Comparison of ENCODE assay signal across 15 cellular contexts in genomic region chr9:114240647-114241558, GRCh38.
A peak's percentile ranks its signal among the peaks of the same experiment; 100 is the strongest.
DNase-seq lines count a peak whose midpoint lies in the region; ATAC-seq, FAIRE-seq and TF ChIP-seq lines count a peak whose summit lies in the region.
"Had no signal": no experiment of that assay in that cellular context is flagged by ENCODE, and none has a peak within 500 bp of the region (broad histone marks: within the 10 kb centered on the region; RNA-seq: fewer than 3 reads in every experiment).

No MANE protein-coding gene starts in this region.

- H3K36me3 ChIP-seq in HepG2 (replicated peaks in 1 of 2; ENCODE audit: control insufficient read depth in 1 of 2, insufficient read depth in 2 of 2, low read length in 2 of 2) = peaks cover 46 to 81% of the 10 kb centered on the region in 2 experiments
- peaks cover 0 to 5% (median 0%) of the 10 kb centered on the region in 4 donors for H3K36me3 ChIP-seq in right lobe of liver
- no peaks in the 10 kb centered on the region for H3K36me3 ChIP-seq in K562 (ENCODE audit: control insufficient read depth, insufficient read depth, low read length)

- ATAC-seq in HepG2 (no peak), right lobe of liver (no peak), K562 (peak; percentile 51)
- ATAC-seq in stimulated activated memory B cell treated with anti-CD40 and anti-IgM and Interleukin-4, amounts not matched to agents 10 μg/mL and 1 μg/mL and 100 μg/mL, for 72 hours = peak; percentile 14
- ATAC-seq: GM23338 had no signal

- no peak overlapping the region for H3K4me3 ChIP-seq in HepG2 (replicated peaks in 1 of 3; ENCODE audit: insufficient read depth in 1 of 3, low read depth in 2 of 3, low read length in 3 of 3)
- no peak overlapping the region for H3K4me3 ChIP-seq in right lobe of liver
- no peak overlapping the region for H3K4me3 ChIP-seq in K562
- H3K4me3 ChIP-seq: BLaER1, GM23338 had no signal

- H3K27me3 ChIP-seq in HepG2 (ENCODE audit: control insufficient read depth in 1 of 2, insufficient read depth in 2 of 2, low read length in 2 of 2) (no peaks in the 10 kb centered on the region), right lobe of liver (no peaks in the 10 kb centered on the region), K562 (ENCODE audit: control insufficient read depth in 2 of 2, insufficient read depth in 2 of 2, low read length in 2 of 2) (peaks cover 19 to 34% of the 10 kb centered on the region in 2 experiments; a peak in 4 of 5 replicates)
- H3K27me3 ChIP-seq: BLaER1 had no signal

- WGBS in HepG2 (ENCODE audit: low lambda C conversion rate) = 98% methylated on average over 15 of the region's 21 CpGs
- 93% methylated on average over 5 of the region's 21 CpGs for WGBS in right lobe of liver (ENCODE audit: insufficient coverage, low coverage, low lambda C conversion rate, missing lambda C conversion rate)
- 23% methylated on average over 20 of the region's 21 CpGs for WGBS in K562 (ENCODE audit: insufficient coverage, low coverage, missing lambda C conversion rate)

- TF ChIP-seq EP300 in HepG2 (IDR thresholded peaks at IDR 0.05; ENCODE audit: low read depth in 2 of 2, low read length in 2 of 2) (no peak), HepG2 (CRISPR knock-in tag; IDR thresholded peaks at IDR 0.05; ENCODE audit: borderline replicate concordance) (no peak), K562 (IDR thresholded peaks at IDR 0.05; ENCODE audit: low read length) (no peak)

- BruUV-seq in HepG2 (replicated peaks; lab: Mats Ljungman, UMichigan) = no TSS peak
- BruUV-seq in K562 (replicated peaks; lab: Mats Ljungman, UMichigan) = no TSS peak

- H3K9me3 ChIP-seq in HepG2 (ENCODE audit: low read length) (no peaks in the 10 kb centered on the region), right lobe of liver (no peaks in the 10 kb centered on the region), K562 (replicated peaks; ENCODE audit: control insufficient read depth, insufficient read depth, low read depth, low read length) (no peaks in the 10 kb centered on the region)
- H3K9me3 ChIP-seq: BLaER1 had no signal

- no peaks in the 10 kb centered on the region for H3K4me1 Mint-ChIP-seq in stimulated activated memory B cell treated with anti-CD40 and anti-IgM and Interleukin-4, amounts not matched to agents 10 μg/mL and 1 μg/mL and 100 μg/mL, for 72 hours
- H3K4me1 Mint-ChIP-seq: CD8-positive, alpha-beta memory T cell had no signal

- H3K4me1 ChIP-seq in HepG2 (ENCODE audit: insufficient read depth, low read length) (no peaks in the 10 kb centered on the region), right lobe of liver (peaks cover 0 to 16% (median 5%) of the 10 kb centered on the region in 4 donors), K562 (replicated peaks in 1 of 2; ENCODE audit: control insufficient read depth in 2 of 2, insufficient read depth in 2 of 2, low read length in 2 of 2) (peaks cover 3 to 4% of the 10 kb centered on the region in 2 experiments; a peak in 2 of 5 replicates)
- H3K4me1 ChIP-seq: BLaER1 had no signal

- intact Hi-C loops in HepG2 (cut with micrococcal nuclease; ENCODE audit: unreplicated experiment) = no loop called here
- intact Hi-C loops in right lobe of liver (cut with DNase I) = loop anchor here in 1 of 2 donors (10.0 kb wide), 1 partner anchor 86 kb away; the partner anchor contains the start of gene COL27A1
- intact Hi-C loops in K562 (cut with micrococcal nuclease) = no loop called here

- H3K9ac ChIP-seq in HepG2 (ENCODE audit: insufficient read depth, low read depth, low read length) (no peak overlapping the region), K562 (ENCODE audit: insufficient read depth in 1 of 2, low read depth in 2 of 2, low read length in 2 of 2) (no peak overlapping the region; a peak in 1 of 4 replicates)
- H3K9ac ChIP-seq: BLaER1 had no signal

- CTCF ChIA-PET in HepG2 (lab: Yijun Ruan, JAX; ENCODE audit: low intra/inter-chr PET ratio, low total read pairs) = no interaction called here
- CTCF ChIA-PET in K562 (lab: Yijun Ruan, JAX; ENCODE audit: low intra/inter-chr PET ratio) = no interaction called here

- no peak for TF ChIP-seq POLR2A in HepG2 (IDR thresholded peaks at IDR 0.05; ENCODE audit: insufficient read depth in 1 of 2, low read depth in 2 of 2, low read length in 2 of 2)
- TF ChIP-seq POLR2A in right lobe of liver (IDR thresholded peaks at IDR 0.05) = no peak
- TF ChIP-seq POLR2A in K562 (conservative IDR thresholded peaks at IDR 0.05) = no peak

- H2AFZ ChIP-seq in HepG2 (ENCODE audit: low read length) (no peak overlapping the region), K562 (ENCODE audit: low read depth, low read length) (no peak overlapping the region)
- H2AFZ ChIP-seq: GM23338 had no signal

- DNase-seq in HepG2 (ENCODE audit: low spot score) = no peak
- DNase-seq in right lobe of liver = no peak
- DNase-seq in NAMALWA (ENCODE audit: low spot score) = peak; percentile 26
- peak in 1 of 4 experiments; percentile 16 for DNase-seq in K562 (ENCODE audit: extremely low read depth in 1 of 4, low spot score in 3 of 4)
- no peak for DNase-seq in GM19238 (ENCODE audit: insufficient read length, low spot score)
- no peak for DNase-seq in AG20443 (ENCODE audit: low spot score)
- DNase-seq: CD8-positive, alpha-beta memory T cell; GF-D8; KBM-7; NCI-H1092 treated with DMSO at 0.1 percent for 48 hours; NCI-H524 had no signal

- H3K9me3 Mint-ChIP-seq in stimulated activated memory B cell treated with anti-CD40 and anti-IgM and Interleukin-4, amounts not matched to agents 10 μg/mL and 1 μg/mL and 100 μg/mL, for 72 hours = no peaks in the 10 kb centered on the region
- H3K9me3 Mint-ChIP-seq: CD8-positive, alpha-beta memory T cell; GM23338 had no signal

- no peaks in the 10 kb centered on the region for H3K36me3 Mint-ChIP-seq in stimulated activated memory B cell treated with anti-CD40 and anti-IgM and Interleukin-4, amounts not matched to agents 10 μg/mL and 1 μg/mL and 100 μg/mL, for 72 hours
- H3K36me3 Mint-ChIP-seq: CD8-positive, alpha-beta memory T cell had no signal

- H3K4me2 ChIP-seq in HepG2 (ENCODE audit: low read depth, low read length) = no peak overlapping the region
- no peak overlapping the region for H3K4me2 ChIP-seq in K562 (ENCODE audit: insufficient read depth, low read length)
- H3K4me2 ChIP-seq: BLaER1, GM23338 had no signal

- TF ChIP-seq RAD21 in HepG2 (CRISPR knock-in tag; IDR thresholded peaks at IDR 0.05) = no peak
- TF ChIP-seq RAD21 in K562 (CRISPR knock-in tag; conservative IDR thresholded peaks at IDR 0.05 in 1 of 2, IDR thresholded peaks at IDR 0.05 in 1 of 2) = no peak

- no peak for TF ChIP-seq CTCF in HepG2 (CRISPR knock-in tag; IDR thresholded peaks at IDR 0.05)
- no peak for TF ChIP-seq CTCF in right lobe of liver (IDR thresholded peaks at IDR 0.05)
- no peak for TF ChIP-seq CTCF in K562 (IDR thresholded peaks at IDR 0.05 in 2 of 3, conservative IDR thresholded peaks at IDR 0.05 in 1 of 3; ENCODE audit: insufficient read depth in 2 of 3, low read depth in 1 of 3, low read length in 3 of 3)

- no peaks in the 10 kb centered on the region for H3K79me2 ChIP-seq in HepG2 (ENCODE audit: insufficient read depth, low read length)
- H3K79me2 ChIP-seq in K562 (ENCODE audit: control insufficient read depth, insufficient read depth, low read length) = no peaks in the 10 kb centered on the region

- H3K4me3 Mint-ChIP-seq in stimulated activated memory B cell treated with anti-CD40 and anti-IgM and Interleukin-4, amounts not matched to agents 10 μg/mL and 1 μg/mL and 100 μg/mL, for 72 hours = no peak overlapping the region
- H3K4me3 Mint-ChIP-seq: CD8-positive, alpha-beta memory T cell; GM23338 had no signal

- FAIRE-seq in HepG2 (lab: Jason Lieb, UNC) = no peak
- no peak for FAIRE-seq in K562 (lab: Jason Lieb, UNC)
- FAIRE-seq: GM12891 had no signal

- in situ Hi-C loops in HepG2 (cut with HindIII; ENCODE audit: extremely low pct_ligation_motif_present, low pct_unique_long_range_greater_than_20kb) = no loop called here
- in situ Hi-C loops in K562 (cut with MboI) = no loop called here

- no peak overlapping the region for H3K27ac Mint-ChIP-seq in stimulated activated memory B cell treated with anti-CD40 and anti-IgM and Interleukin-4, amounts not matched to agents 10 μg/mL and 1 μg/mL and 100 μg/mL, for 72 hours
- H3K27ac Mint-ChIP-seq: CD8-positive, alpha-beta memory T cell; GM23338 had no signal

- peaks cover 21% of the 10 kb centered on the region for H3K27me3 Mint-ChIP-seq in stimulated activated memory B cell treated with anti-CD40 and anti-IgM and Interleukin-4, amounts not matched to agents 10 μg/mL and 1 μg/mL and 100 μg/mL, for 72 hours

- no peak overlapping the region for H3K27ac ChIP-seq in HepG2 (ENCODE audit: extremely low read length, insufficient read depth, low read length)
- H3K27ac ChIP-seq in right lobe of liver = no peak overlapping the region
- no peak overlapping the region for H3K27ac ChIP-seq in K562 (ENCODE audit: extremely low read depth, low read depth, low read length)
- H3K27ac ChIP-seq: BLaER1 had no signal

- H3K9me1 ChIP-seq in K562 (ENCODE audit: control insufficient read depth, insufficient read depth, low read length) = no peaks in the 10 kb centered on the region

- H4K20me1 ChIP-seq in HepG2 (ENCODE audit: insufficient read depth, low read length) (no peaks in the 10 kb centered on the region), K562 (replicated peaks; ENCODE audit: control insufficient read depth, insufficient read depth, low read length) (peaks cover 35% of the 10 kb centered on the region)
- H4K20me1 ChIP-seq: BLaER1 had no signal

- POLR2A ChIA-PET in HepG2 (lab: Yijun Ruan, JAX) = no interaction called here
- POLR2A ChIA-PET in K562 (lab: Yijun Ruan, JAX) = no interaction called here

TF ChIP-seq in HepG2, 621 proteins besides CTCF, POLR2A, EP300 and RAD21:
- TF ChIP-seq NFE2L2 (IDR thresholded peaks at IDR 0.05; ENCODE audit: low read length) (0 out of 2 replicates have a peak, but pooled peaks have one; percentile 47), ZNF629 (CRISPR knock-in tag; conservative IDR thresholded peaks at IDR 0.05) (peak; percentile 88), ZNF234 (CRISPR knock-in tag; conservative IDR thresholded peaks at IDR 0.05) (no peak), RBM22 (optimal IDR thresholded peaks at IDR 0.05; ENCODE audit: low read length) (peak; percentile 35), AGO2 (optimal IDR thresholded peaks at IDR 0.05; ENCODE audit: low read depth, low read length) (peak; percentile 92)

TF ChIP-seq in K562, 482 proteins besides CTCF, POLR2A, EP300 and RAD21 (continues in another document):
- no peak for TF ChIP-seq ATF2 (CRISPR knock-in tag; IDR thresholded peaks at IDR 0.05)

Comparison
In these comparisons a context has a peak if more than half of its experiments do, and no peak if none do; other contexts are left out.
1. ATAC-seq: peak in K562 (single experiment) and stimulated activated memory B cell treated with anti-CD40 and anti-IgM and Interleukin-4, amounts not matched to agents 10 μg/mL and 1 μg/mL and 100 μg/mL, for 72 hours (single experiment); none in HepG2 (single experiment) and right lobe of liver (0 of 4).
2. Of the 241 proteins assayed by ChIP-seq in both HepG2 and K562: peak only in HepG2: RBM22; only in K562: MAFG and NFE2; in both: none; in neither: 238.